ENCODE assay signal across 1 cellular context in genomic region chr17:76584427-76585047, GRCh38.
TF ChIP-seq lines count a peak whose summit lies in the region.

No MANE protein-coding gene starts in this region.

TF ChIP-seq in endothelial cell of umbilical vein, 7 proteins besides CTCF, POLR2A, EP300 and RAD21:
- TF ChIP-seq MYC (IDR thresholded peaks at IDR 0.05; ENCODE audit: low read depth, low read length): no peak
- no peak for TF ChIP-seq FOS (IDR thresholded peaks at IDR 0.05; ENCODE audit: borderline replicate concordance, insufficient read depth, low read length)
- TF ChIP-seq JUN (IDR thresholded peaks at IDR 0.05; ENCODE audit: borderline replicate concordance, insufficient read depth, insufficient read length, low read depth): no peak
- TF ChIP-seq GATA2 (IDR thresholded peaks at IDR 0.05; ENCODE audit: insufficient read depth, insufficient read length, low read depth, low read length): no peak
- TF ChIP-seq POLR2AphosphoS5 (IDR thresholded peaks at IDR 0.05; ENCODE audit: insufficient read depth, low read depth, low read length): no peak
- TF ChIP-seq EZH2 (IDR thresholded peaks at IDR 0.05; ENCODE audit: borderline replicate concordance, low read depth, low read length, severe bottlenecking): no peak
- TF ChIP-seq, protein P1, sequence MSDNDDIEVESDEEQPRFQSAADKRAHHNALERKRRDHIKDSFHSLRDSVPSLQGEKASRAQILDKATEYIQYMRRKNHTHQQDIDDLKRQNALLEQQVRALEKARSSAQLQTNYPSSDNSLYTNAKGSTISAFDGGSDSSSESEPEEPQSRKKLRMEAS (IDR thresholded peaks at IDR 0.05; ENCODE audit: insufficient read depth, insufficient read length): no peak
